ENCODE assay signal across 15 cellular contexts in genomic region chr16:47519543-47519942, GRCh38.
"Had no signal": no experiment of that assay in that cellular context is flagged by ENCODE, and none has a peak within 500 bp of the region (broad histone marks: within the 10 kb centered on the region; RNA-seq: fewer than 3 reads in every experiment).

No MANE protein-coding gene starts in this region.

- H3K27ac ChIP-seq: breast epithelium, thyroid gland had no signal

- H3K9me3 Mint-ChIP-seq: activated naive CD4-positive, alpha-beta T cell treated with anti-CD3 and anti-CD28 coated beads for 36 hours; effector memory CD8-positive, alpha-beta T cell; stimulated activated memory B cell treated with anti-CD40 and anti-IgM and Interleukin-4, amounts not matched to agents 10 μg/mL and 1 μg/mL and 100 μg/mL, for 72 hours had no signal

- H3K27me3 Mint-ChIP-seq: activated naive CD8-positive, alpha-beta T cell treated with anti-CD3 and anti-CD28 coated beads, Interleukin-2, amount 50 U/mL, for 24 hours; effector memory CD8-positive, alpha-beta T cell; stimulated activated memory B cell treated with anti-CD40 and anti-IgM and Interleukin-4, amounts not matched to agents 10 μg/mL and 1 μg/mL and 100 μg/mL, for 72 hours had no signal

- H3K36me3 ChIP-seq: breast epithelium had no signal

- H3K27me3 ChIP-seq: breast epithelium, thyroid gland had no signal

- H3K4me3 Mint-ChIP-seq: activated naive CD4-positive, alpha-beta T cell treated with anti-CD3 and anti-CD28 coated beads for 36 hours; activated naive CD8-positive, alpha-beta T cell treated with anti-CD3 and anti-CD28 coated beads, Interleukin-2, amount 50 U/mL, for 24 hours; effector memory CD8-positive, alpha-beta T cell; mesothelial cell of epicardium; stimulated activated memory B cell treated with anti-CD40 and anti-IgM and Interleukin-4, amounts not matched to agents 10 μg/mL and 1 μg/mL and 100 μg/mL, for 72 hours had no signal

- H3K27ac Mint-ChIP-seq: activated naive CD4-positive, alpha-beta T cell treated with anti-CD3 and anti-CD28 coated beads for 36 hours; activated naive CD8-positive, alpha-beta T cell treated with anti-CD3 and anti-CD28 coated beads, Interleukin-2, amount 50 U/mL, for 24 hours; activated T-helper 2 cell treated with anti-CD3 and anti-CD28 coated beads, Interferon-gamma antibody, Interleukin-2, Interleukin-4, amounts not matched to agents 10 μg/mL and 5 μg/mL and 100 μg/mL, durations not matched to agents 14 hours and 24 hours and 36 hours; effector memory CD8-positive, alpha-beta T cell; mesothelial cell of epicardium; stimulated activated memory B cell treated with anti-CD40 and anti-IgM and Interleukin-4, amounts not matched to agents 10 μg/mL and 1 μg/mL and 100 μg/mL, for 72 hours had no signal

- ATAC-seq: activated naive CD8-positive, alpha-beta T cell treated with anti-CD3 and anti-CD28 coated beads, Interleukin-2, amount 50 U/mL, for 24 hours; effector memory CD8-positive, alpha-beta T cell; stimulated activated memory B cell treated with anti-CD40 and anti-IgM and Interleukin-4, amounts not matched to agents 10 μg/mL and 1 μg/mL and 100 μg/mL, for 72 hours had no signal

- H3K4me1 Mint-ChIP-seq: mesothelial cell of epicardium had no signal

- H3K9me3 ChIP-seq: breast epithelium, thyroid gland had no signal

- H3K4me1 ChIP-seq: breast epithelium, thyroid gland had no signal

- H3K4me3 ChIP-seq: breast epithelium, thyroid gland had no signal

- DNase-seq: activated naive CD4-positive, alpha-beta T cell treated with anti-CD3 and anti-CD28 coated beads for 36 hours; activated naive CD8-positive, alpha-beta T cell treated with anti-CD3 and anti-CD28 coated beads, Interleukin-2, amount 50 U/mL, for 24 hours; activated T-cell treated with anti-CD3 and anti-CD28 coated beads for 4 hours; aorta; dermis blood vessel endothelial cell; effector memory CD8-positive, alpha-beta T cell; hippocampal formation; stimulated activated CD4-positive, alpha-beta T cell treated with anti-CD3 and anti-CD28 coated beads, Interleukin-2, amount 100 ng/mL, for 48 hours; T-helper 1 cell; T1000; thyroid gland had no signal
